ENCODE assay signal across 10 cellular contexts in the genomic region with DNA sequence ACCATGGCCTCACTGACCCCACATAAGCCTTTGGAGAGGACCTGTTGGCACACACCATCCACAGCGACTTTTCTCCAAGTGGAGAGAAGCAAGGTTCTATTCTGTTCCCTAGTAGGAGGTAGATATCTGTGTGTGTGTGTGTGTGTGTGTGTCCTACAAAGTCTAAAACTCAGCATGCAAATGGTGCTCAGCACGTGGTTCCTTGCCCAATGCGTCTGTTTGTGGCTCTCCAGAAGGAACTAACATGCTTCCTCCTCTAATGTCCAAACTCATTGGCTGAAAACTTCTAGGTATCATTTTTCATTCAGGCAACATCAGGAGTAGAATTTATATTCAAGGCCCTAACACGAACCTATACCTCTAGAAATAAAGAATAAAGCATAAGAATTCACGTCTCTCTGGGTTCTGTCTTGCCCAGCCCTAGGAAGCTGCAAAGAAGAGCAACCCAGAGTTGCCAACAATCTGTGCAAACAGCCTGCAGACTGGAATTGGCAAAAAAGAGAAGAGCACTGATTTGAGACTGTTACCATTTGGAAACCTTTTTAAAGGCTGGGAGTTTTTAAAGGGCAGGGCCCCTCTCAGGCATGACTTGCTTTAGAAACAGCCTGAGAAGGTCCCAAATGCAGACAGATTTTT. TPM values are rescaled to one million over a fixed set of nuclear protein-coding genes. Genes with fewer than 3 reads are reported as not detected.
DNase-seq lines count a peak whose midpoint lies in the region; ATAC-seq and TF ChIP-seq lines count a peak whose summit lies in the region.
"Had no signal": no experiment of that assay in that cellular context is flagged by ENCODE, and none has a peak within 500 bp of the region (broad histone marks: within the 10 kb centered on the region; RNA-seq: fewer than 3 reads in every experiment).

No MANE protein-coding gene starts in this region.

- no peak for TF ChIP-seq POLR2A in stomach (IDR thresholded peaks at IDR 0.05)

- TF ChIP-seq CTCF in stomach (IDR thresholded peaks at IDR 0.05): no peak

- no peak overlapping the region for H3K4me3 ChIP-seq in stomach

- peak overlapping the region; percentile 48 for H3K27ac Mint-ChIP-seq in activated CD8-positive, alpha-beta memory T cell treated with anti-CD3 and anti-CD28 coated beads, Interleukin-2, amount 10 ng/mL, durations not matched to agents 7 days and 5 days
- H3K27ac Mint-ChIP-seq in T-cell: peak overlapping the region; percentile 70 to 77

- peaks cover 27 to 40% (median 40%) of the 10 kb centered on the region in 4 donors for H3K36me3 ChIP-seq in stomach

- peaks cover 61% of the 10 kb centered on the region for H3K4me1 Mint-ChIP-seq in activated CD8-positive, alpha-beta memory T cell treated with anti-CD3 and anti-CD28 coated beads, Interleukin-2, amount 10 ng/mL, durations not matched to agents 7 days and 5 days
- H3K4me1 Mint-ChIP-seq in T-cell: peaks cover 35 to 53% (median 41%) of the 10 kb centered on the region in 3 donors

- WGBS in stomach, 5 donors: 37 to 48% (median 45%) methylated on average over 5 of the region's 5 CpGs

- CTCF ChIA-PET in activated CD8-positive, alpha-beta memory T cell treated with anti-CD3 and anti-CD28 coated beads, Interleukin-2, amount 10 ng/mL, durations not matched to agents 7 days and 5 days (lab: Charles Lee): interaction anchor here (1.5 to 5.2 kb wide), 5 partner anchors 15 to 156 kb away, joined by 4 to 36 read pairs (median 9); a partner anchor contains a TSS
- CTCF ChIA-PET in T-cell (lab: Charles Lee): no interaction called here

- no peak for DNase-seq in activated CD8-positive, alpha-beta memory T cell treated with anti-CD3 and anti-CD28 coated beads, Interleukin-2, amount 10 ng/mL, durations not matched to agents 7 days and 5 days
- DNase-seq in activated CD8-positive, alpha-beta memory T cell treated with anti-CD3 and anti-CD28 coated beads, Interleukin-2, amount 50 U/mL, for 4 hours: no peak
- no peak for DNase-seq in T-cell
- peak; percentile 32 to 67 for DNase-seq in hippocampal formation (lab: John Stamatoyannopoulos, UW)
- DNase-seq in stomach: no peak
- no peak for DNase-seq in activated gamma-delta T cell treated with Interleukin-2 at 50 U/mL for 16 hours
- no peak for DNase-seq in effector CD4-positive, alpha-beta T cell

- POLR2A ChIA-PET in T-cell (lab: Charles Lee): interaction anchor here in 1 of 2 donors (0.6 kb wide), 1 partner anchor 21 kb away, joined by 3 read pairs; no protein-coding TSS in a partner anchor

- intact Hi-C loops in stomach (cut with DNase I; ENCODE audit: low total_unique reads): no loop called here

- H3K4me3 Mint-ChIP-seq in activated CD8-positive, alpha-beta memory T cell treated with anti-CD3 and anti-CD28 coated beads, Interleukin-2, amount 10 ng/mL, durations not matched to agents 7 days and 5 days: no peak overlapping the region
- no peak overlapping the region for H3K4me3 Mint-ChIP-seq in T-cell

- no peak for ATAC-seq in activated CD8-positive, alpha-beta memory T cell treated with anti-CD3 and anti-CD28 coated beads, Interleukin-2, amount 10 ng/mL, durations not matched to agents 7 days and 5 days
- ATAC-seq in T-cell (replicated peaks in 1 of 4) (no peak), HG03159 (IDR thresholded peaks at IDR 0.05; ENCODE audit: unreplicated experiment) (no peak)

- TF ChIP-seq EP300 in stomach (IDR thresholded peaks at IDR 0.05): no peak

- no peaks in the 10 kb centered on the region for H3K9me3 ChIP-seq in stomach

- H3K4me1 ChIP-seq in stomach: peaks cover 87 to 100% (median 94%) of the 10 kb centered on the region in 4 donors

- no peaks in the 10 kb centered on the region for H3K27me3 ChIP-seq in stomach

- peak overlapping the region in 4 of 5 donors; percentile 79 to 88 (median 86) for H3K27ac ChIP-seq in stomach

- H3K9me3 Mint-ChIP-seq in activated CD8-positive, alpha-beta memory T cell treated with anti-CD3 and anti-CD28 coated beads, Interleukin-2, amount 10 ng/mL, durations not matched to agents 7 days and 5 days (ENCODE audit: low read depth): no peaks in the 10 kb centered on the region
- no peaks in the 10 kb centered on the region for H3K9me3 Mint-ChIP-seq in T-cell

- H3K27me3 Mint-ChIP-seq in activated CD8-positive, alpha-beta memory T cell treated with anti-CD3 and anti-CD28 coated beads, Interleukin-2, amount 10 ng/mL, durations not matched to agents 7 days and 5 days: no peaks in the 10 kb centered on the region
- H3K27me3 Mint-ChIP-seq in T-cell: no peaks in the 10 kb centered on the region

- peaks cover 29% of the 10 kb centered on the region for H3K36me3 Mint-ChIP-seq in activated CD8-positive, alpha-beta memory T cell treated with anti-CD3 and anti-CD28 coated beads, Interleukin-2, amount 10 ng/mL, durations not matched to agents 7 days and 5 days
- peaks cover 21% of the 10 kb centered on the region for H3K36me3 Mint-ChIP-seq in T-cell

RNA-seq across cellular contexts. Expression of a gene that starts 25.5 kb away (rescaled TPM):
- total RNA-seq in activated CD8-positive, alpha-beta memory T cell treated with anti-CD3 and anti-CD28 coated beads, Interleukin-2, amount 10 ng/mL, durations not matched to agents 7 days and 5 days: 10 to 100 TPM; 39.3 to 43.0 TPM
- total RNA-seq in T-cell (10 to 100 TPM; 34.4 to 49.8 (median 42.8) TPM), stomach (10 to 100 TPM in 2 of 5 donors, 1 to 10 TPM in 3; 1.2 to 17.7 (median 9.7) TPM)
- polyA plus RNA-seq in stomach: 10 to 100 TPM in 1 of 3 donors, 1 to 10 TPM in 2; 6.3 to 11.0 (median 6.4) TPM

RNA-seq across cellular contexts. Expression of a gene that starts 29.4 kb away (rescaled TPM):
- under 1 TPM; 0.23 to 0.49 TPM for total RNA-seq in activated CD8-positive, alpha-beta memory T cell treated with anti-CD3 and anti-CD28 coated beads, Interleukin-2, amount 10 ng/mL, durations not matched to agents 7 days and 5 days
- total RNA-seq in T-cell (under 1 TPM in 4 of 5 donors, not detected in 1; 0.37 to 0.55 (median 0.42) TPM), stomach (not detected)
- polyA plus RNA-seq in stomach: not detected
- total RNA-seq: HT1080, urinary bladder had no signal
- polyA plus RNA-seq: urinary bladder had no signal

Comparison
In these comparisons a context has a peak if more than half of its experiments do, and no peak if none do; other contexts are left out.
1. DNase-seq: peak in hippocampal formation (2 of 2); none in activated CD8-positive, alpha-beta memory T cell treated with anti-CD3 and anti-CD28 coated beads, Interleukin-2, amount 10 ng/mL, durations not matched to agents 7 days and 5 days (single experiment), activated CD8-positive, alpha-beta memory T cell treated with anti-CD3 and anti-CD28 coated beads, Interleukin-2, amount 50 U/mL, for 4 hours (single experiment), T-cell (0 of 34), stomach (single experiment), activated gamma-delta T cell treated with Interleukin-2 at 50 U/mL for 16 hours (single experiment) and effector CD4-positive, alpha-beta T cell (single experiment).